20 cellular contexts compared by ENCODE assay signal in genomic region chr4:76779740-76780459, GRCh38.
A peak's percentile ranks its signal among the peaks of the same experiment; 100 is the strongest.
DNase-seq lines count a peak whose midpoint lies in the region; ATAC-seq, FAIRE-seq and TF ChIP-seq lines count a peak whose summit lies in the region.
"Had no signal": no experiment of that assay in that cellular context is flagged by ENCODE, and none has a peak within 500 bp of the region (broad histone marks: within the 10 kb centered on the region; RNA-seq: fewer than 3 reads in every experiment).

No MANE protein-coding gene starts in this region.

- peaks cover 34% of the 10 kb centered on the region for H3K4me1 Mint-ChIP-seq in GM23338
- H3K4me1 Mint-ChIP-seq in nephron progenitor cell = peaks cover 54% of the 10 kb centered on the region
- H3K4me1 Mint-ChIP-seq: activated CD4-positive, alpha-beta T cell treated with anti-CD3 and anti-CD28 coated beads for 36 hours; central memory CD8-positive, alpha-beta T cell had no signal

- 0 out of 2 replicates have a peak overlapping the region, but pooled peaks have one; percentile 62 for H2BK20ac ChIP-seq in H1 (ENCODE audit: low read length)

- H2BK5ac ChIP-seq in H1 (ENCODE audit: low read depth, low read length) = peak overlapping the region; percentile 6; the same call in 1 of the 2 replicates

- H2BK12ac ChIP-seq in H1 (ENCODE audit: low read depth, low read length) = peak overlapping the region; percentile 86

- H3K9me3 ChIP-seq in MG63 = no peaks in the 10 kb centered on the region
- H3K9me3 ChIP-seq in H1 (ENCODE audit: insufficient read depth in 2 of 2, low read depth in 1 of 2, low read length in 1 of 2) = no peaks in the 10 kb centered on the region
- H3K9me3 ChIP-seq: BE2C, pancreas had no signal

- H3K27me3 ChIP-seq in GM23338 (ENCODE audit: insufficient read depth) = no peaks in the 10 kb centered on the region
- H3K27me3 ChIP-seq in MG63 = no peaks in the 10 kb centered on the region
- H3K27me3 ChIP-seq in H1 (replicated peaks in 1 of 4; ENCODE audit: control insufficient read depth in 3 of 4, extremely low read depth in 1 of 4, insufficient read depth in 3 of 4, low read length in 3 of 4) = no peaks in the 10 kb centered on the region
- H3K27me3 ChIP-seq: BE2C, pancreas had no signal

- no peaks in the 10 kb centered on the region for H3K79me1 ChIP-seq in H1 (ENCODE audit: low read depth, low read length)

- H3K23ac ChIP-seq in H1 (ENCODE audit: insufficient read length) = no peak overlapping the region

- H3K27me3 Mint-ChIP-seq in GM23338 (ENCODE audit: insufficient read depth, low read depth, poor library complexity) = no peaks in the 10 kb centered on the region
- no peaks in the 10 kb centered on the region for H3K27me3 Mint-ChIP-seq in nephron progenitor cell (ENCODE audit: low read depth, poor library complexity)
- H3K27me3 Mint-ChIP-seq: activated CD4-positive, alpha-beta T cell treated with anti-CD3 and anti-CD28 coated beads for 36 hours had no signal

- no peak for DNase-seq in GM23338 (ENCODE audit: low spot score)
- DNase-seq in MG63 = peak; percentile 51
- DNase-seq in H1 (ENCODE audit: low read depth in 1 of 2, low spot score in 2 of 2) = no peak
- no peak for DNase-seq in nephron progenitor cell
- no peak for DNase-seq in stimulated activated naive CD4-positive, alpha-beta T cell (lab: John Stamatoyannopoulos, UW)
- no peak for DNase-seq in kidney tubule cell (ENCODE audit: low spot score)
- DNase-seq in left colon = no peak
- no peak for DNase-seq in cardiac septum (ENCODE audit: low spot score)
- DNase-seq: activated CD4-positive, alpha-beta T cell treated with anti-CD3 and anti-CD28 coated beads for 36 hours; BE2C; HCEC 1CT; NCI-H2081 treated with DMSO at 0.1 percent for 48 hours; NCI-H774; pancreas; RPMI8226; stimulated activated CD4-positive, alpha-beta T cell treated with anti-CD3 and anti-CD28 coated beads, Interleukin-12 subunit alpha, Interleukin-12 subunit beta, amount 100 ng/mL, for 4 hours; T-helper 2 cell had no signal

- no peak overlapping the region for H3K9ac ChIP-seq in H1 (replicated peaks in 1 of 4; ENCODE audit: extremely low read depth in 1 of 4, low read depth in 3 of 4, low read length in 3 of 4)

- H4K8ac ChIP-seq in H1 (ENCODE audit: extremely low read depth, insufficient read depth, low read length) = no peak overlapping the region

- no peak overlapping the region for H2BK15ac ChIP-seq in H1 (ENCODE audit: low read length)

- ATAC-seq in GM23338 (no peak), left colon (no peak)
- ATAC-seq: activated CD4-positive, alpha-beta T cell treated with anti-CD3 and anti-CD28 coated beads for 36 hours; activated naive CD4-positive, alpha-beta T cell treated with anti-CD3 and anti-CD28 coated beads, Interleukin-2, amount 50 U/mL, for 72 hours; pancreas had no signal

- no peak overlapping the region for H3K56ac ChIP-seq in H1 (replicated peaks; ENCODE audit: insufficient read length, low read depth, low read length)

- H3K36me3 Mint-ChIP-seq in GM23338 (ENCODE audit: low read depth) (peaks cover 62% of the 10 kb centered on the region), nephron progenitor cell (ENCODE audit: low read depth) (peaks cover 95% of the 10 kb centered on the region)
- H3K36me3 Mint-ChIP-seq: activated naive CD4-positive, alpha-beta T cell treated with anti-CD3 and anti-CD28 coated beads, Interleukin-2, amount 50 U/mL, for 72 hours had no signal

- H3K27ac ChIP-seq in GM23338 (ENCODE audit: low read depth) (peak overlapping the region; percentile 3; the same call in 1 of the 2 replicates), H1 (ENCODE audit: low read depth, low read length) (no peak overlapping the region)
- H3K27ac ChIP-seq: pancreas had no signal

- H3K4me2 ChIP-seq in GM23338 (no peak overlapping the region), H1 (ENCODE audit: insufficient read depth in 1 of 2, low read depth in 2 of 2, low read length in 2 of 2) (no peak overlapping the region)

- 88% methylated on average over 9 of the region's 9 CpGs; no CpG with 5 or more reads in 1 of the 2 experiments for WGBS in H1 (ENCODE audit: extremely low coverage in 1 of 2, insufficient coverage in 1 of 2, insufficient read length in 1 of 2, insufficient replicate concordance in 2 of 2, low coverage in 1 of 2, low lambda C conversion rate in 2 of 2, missing lambda C conversion rate in 1 of 2), 2 experiments

- POLR2A ChIA-PET in H1 (lab: Charles Lee; ENCODE audit: partially characterized antibody) = interaction anchor here (0.7 to 1.6 kb wide), 3 partner anchors 8 to 424 kb away, joined by 3 to 5 read pairs (median 3); no protein-coding TSS in a partner anchor

- no peak overlapping the region for H3K4ac ChIP-seq in H1 (replicated peaks; ENCODE audit: insufficient read length, low read depth, low read length)

- peak overlapping the region; percentile 95 for H3K27ac Mint-ChIP-seq in GM23338
- peak overlapping the region; percentile 97 for H3K27ac Mint-ChIP-seq in nephron progenitor cell
- H3K27ac Mint-ChIP-seq: activated CD4-positive, alpha-beta T cell treated with anti-CD3 and anti-CD28 coated beads for 36 hours had no signal

- TF ChIP-seq RAD21 in H1 (IDR thresholded peaks at IDR 0.05 in 1 of 2, conservative IDR thresholded peaks at IDR 0.05 in 1 of 2; ENCODE audit: low read depth in 2 of 2, low read length in 2 of 2) = no peak

- 0 out of 2 replicates have a peak, but pooled peaks cover 3% of the 10 kb centered on the region for H3K9me2 ChIP-seq in GM23338 (ENCODE audit: insufficient read depth)

- H3K4me3 ChIP-seq in GM23338 (no peak overlapping the region), MG63 (no peak overlapping the region), H1 (ENCODE audit: extremely low read depth in 1 of 4, insufficient read depth in 2 of 4, low read depth in 3 of 4, low read length in 4 of 4) (no peak overlapping the region)
- H3K4me3 ChIP-seq: pancreas had no signal

- peaks cover 20% of the 10 kb centered on the region for H3K4me1 ChIP-seq in GM23338 (ENCODE audit: insufficient read depth)
- H3K4me1 ChIP-seq in H1 (replicated peaks in 1 of 4; ENCODE audit: control insufficient read depth in 3 of 4, insufficient read depth in 4 of 4, low read length in 3 of 4) = peaks cover 2 to 13% (median 6%) of the 10 kb centered on the region in 4 experiments
- H3K4me1 ChIP-seq: BE2C, pancreas had no signal

- no peak overlapping the region for H3K14ac ChIP-seq in H1 (ENCODE audit: insufficient read length)

- no peak overlapping the region; the same call in 1 of the 2 replicates for H3K18ac ChIP-seq in H1 (ENCODE audit: extremely low read depth, low read length)

- H3K9me3 Mint-ChIP-seq in GM23338 (no peaks in the 10 kb centered on the region), nephron progenitor cell (peaks cover 25% of the 10 kb centered on the region)
- H3K9me3 Mint-ChIP-seq: central memory CD8-positive, alpha-beta T cell had no signal

- H3F3A ChIP-seq in GM23338 (replicated peaks; ENCODE audit: low read depth) = no peaks in the 10 kb centered on the region

- intact Hi-C loops in left colon (cut with DNase I, micrococcal nuclease) = no loop called here
- intact Hi-C loops in cardiac septum (cut with DNase I) = no loop called here

- peak overlapping the region; percentile 64 for H4K91ac ChIP-seq in H1 (replicated peaks; ENCODE audit: insufficient read length, low read length)

- no peak overlapping the region for H2BK120ac ChIP-seq in H1 (replicated peaks; ENCODE audit: low read depth, low read length)

- TF ChIP-seq CTCF in GM23338 (conservative IDR thresholded peaks at IDR 0.05; ENCODE audit: low read depth in 2 of 2) (no peak), H1 (IDR thresholded peaks at IDR 0.05; ENCODE audit: control extremely low read depth in 1 of 3, insufficient read depth in 1 of 3, low read depth in 1 of 3, low read length in 3 of 3) (no peak), nephron progenitor cell (IDR thresholded peaks at IDR 0.05) (no peak)

- peaks cover 14% of the 10 kb centered on the region; the same call in 1 of the 2 replicates for H3K36me3 ChIP-seq in GM23338 (ENCODE audit: insufficient read depth)
- peaks cover 11% of the 10 kb centered on the region for H3K36me3 ChIP-seq in MG63
- H3K36me3 ChIP-seq in H1 (ENCODE audit: control insufficient read depth in 2 of 4, insufficient read depth in 4 of 4, low read length in 3 of 4) = peaks cover 9 to 26% (median 16%) of the 10 kb centered on the region in 4 experiments

- no peak for TF ChIP-seq EP300 in H1 (IDR thresholded peaks at IDR 0.05; ENCODE audit: borderline replicate concordance in 1 of 2, low read depth in 2 of 2, low read length in 2 of 2)

- H3K4me3 Mint-ChIP-seq in GM23338 (no peak overlapping the region), nephron progenitor cell (no peak overlapping the region)
- H3K4me3 Mint-ChIP-seq: activated CD4-positive, alpha-beta T cell treated with anti-CD3 and anti-CD28 coated beads for 36 hours; central memory CD8-positive, alpha-beta T cell had no signal

- H4K5ac ChIP-seq in H1 (ENCODE audit: insufficient read length, low read depth, low read length) = no peak overlapping the region

- FAIRE-seq in H1 (lab: Jason Lieb, UNC) = no peak
- FAIRE-seq: endometrium, pancreas had no signal

- CTCF ChIA-PET in H1 (lab: Charles Lee; ENCODE audit: partially characterized antibody) = interaction anchor here (1.3 kb wide), 2 partner anchors 22 to 345 kb away, joined by 4 to 5 read pairs; partner anchors contain the start of gene SHROOM3

- H2AFZ ChIP-seq in GM23338 = no peak overlapping the region
- H2AFZ ChIP-seq in H1 (ENCODE audit: low read length) = no peak overlapping the region

- H2AK5ac ChIP-seq in H1 (ENCODE audit: low read depth, low read length) = no peak overlapping the region

- H4K20me1 ChIP-seq in GM23338 (replicated peaks; ENCODE audit: insufficient read depth) = 0 out of 2 replicates have a peak, but pooled peaks cover 3% of the 10 kb centered on the region
- H4K20me1 ChIP-seq in H1 (replicated peaks in 1 of 2; ENCODE audit: control insufficient read depth in 1 of 2, insufficient read depth in 2 of 2, low read length in 2 of 2) = no peaks in the 10 kb centered on the region

- H3K79me2 ChIP-seq in GM23338 (replicated peaks; ENCODE audit: insufficient read depth) = no peaks in the 10 kb centered on the region; the same call in 1 of the 2 replicates
- H3K79me2 ChIP-seq in H1 (ENCODE audit: control insufficient read depth in 1 of 2, insufficient read depth in 2 of 2, low read length in 2 of 2) = no peaks in the 10 kb centered on the region

- TF ChIP-seq POLR2A in H1 (IDR thresholded peaks at IDR 0.05; ENCODE audit: control extremely low read depth in 1 of 2, low read depth in 2 of 2, low read length in 2 of 2) = no peak

- no peaks in the 10 kb centered on the region for H3K23me2 ChIP-seq in H1 (ENCODE audit: low read depth, low read length)

TF ChIP-seq in GM23338, 12 proteins besides CTCF, POLR2A, EP300 and RAD21 (continues in another document):
- TF ChIP-seq EZH2phosphoT487 (IDR thresholded peaks at IDR 0.05; ENCODE audit: unreplicated experiment) (no peak), JUNB (IDR thresholded peaks at IDR 0.05; ENCODE audit: unreplicated experiment) (no peak)

TF ChIP-seq in H1, 55 proteins besides CTCF, POLR2A, EP300 and RAD21:
- TF ChIP-seq JUND (IDR thresholded peaks at IDR 0.05; ENCODE audit: low read length) (no peak), CEBPB (IDR thresholded peaks at IDR 0.05; ENCODE audit: low read depth, low read length) (no peak)
TF ChIP-seq in H1: peak in this region for 0.
